16 cellular contexts compared by ENCODE assay signal in genomic region chr9:78144663-78145377, GRCh38.
A peak's percentile ranks its signal among the peaks of the same experiment; 100 is the strongest.
DNase-seq lines count a peak whose midpoint lies in the region; ATAC-seq, FAIRE-seq and TF ChIP-seq lines count a peak whose summit lies in the region.
"Had no signal": no experiment of that assay in that cellular context is flagged by ENCODE, and none has a peak within 500 bp of the region (broad histone marks: within the 10 kb centered on the region; RNA-seq: fewer than 3 reads in every experiment).

No MANE protein-coding gene starts in this region.

- TF ChIP-seq CTCF in pancreas (IDR thresholded peaks at IDR 0.05) (no peak), Calu3 (IDR thresholded peaks at IDR 0.05; ENCODE audit: unreplicated experiment) (no peak)

- no peak overlapping the region for H3K4me3 ChIP-seq in pancreas

- CTCF ChIA-PET in Calu3 (lab: Charles Lee), result no interaction called here

- peaks cover 36% of the 10 kb centered on the region for H3K9me3 Mint-ChIP-seq in dendritic cell treated with granulocyte-macrophage colony-stimulating factor and Interleukin-4, amounts not matched to agents 40 ng/mL and 50 ng/mL, for 4 days
- peaks cover 5% of the 10 kb centered on the region for H3K9me3 Mint-ChIP-seq in Calu3 (ENCODE audit: low read depth, unreplicated experiment)

- peaks cover 14% of the 10 kb centered on the region for H3K36me3 Mint-ChIP-seq in dendritic cell treated with granulocyte-macrophage colony-stimulating factor and Interleukin-4, amounts not matched to agents 40 ng/mL and 50 ng/mL, for 4 days (ENCODE audit: low read depth)
- no peaks in the 10 kb centered on the region for H3K36me3 Mint-ChIP-seq in Calu3 (ENCODE audit: insufficient read depth, unreplicated experiment)

- no peaks in the 10 kb centered on the region for H3K27me3 ChIP-seq in pancreas

- peaks cover 42% of the 10 kb centered on the region for H3K4me1 Mint-ChIP-seq in dendritic cell treated with granulocyte-macrophage colony-stimulating factor and Interleukin-4, amounts not matched to agents 40 ng/mL and 50 ng/mL, for 4 days (ENCODE audit: low read depth)
- peaks cover 18% of the 10 kb centered on the region for H3K4me1 Mint-ChIP-seq in Calu3 (ENCODE audit: low read depth, unreplicated experiment)
- H3K4me1 Mint-ChIP-seq: central memory CD8-positive, alpha-beta T cell had no signal

- FAIRE-seq in GM12892 (lab: Jason Lieb, UNC) (peak; percentile 40), pancreas (lab: Jason Lieb, UNC) (no peak), urothelium cell line (lab: Jason Lieb, UNC) (no peak)

- peak; percentile 50 for ATAC-seq in HG03565 (IDR thresholded peaks at IDR 0.05; ENCODE audit: unreplicated experiment)
- peak in 3 of 4 donors; percentile 16 to 49 (median 35) for ATAC-seq in pancreas
- ATAC-seq in GM19023 (IDR thresholded peaks at IDR 0.05; ENCODE audit: unreplicated experiment), result no peak
- ATAC-seq: esophagus mucosa had no signal

- H3K27ac Mint-ChIP-seq in dendritic cell treated with granulocyte-macrophage colony-stimulating factor and Interleukin-4, amounts not matched to agents 40 ng/mL and 50 ng/mL, for 4 days, result peak overlapping the region; percentile 75
- no peak overlapping the region for H3K27ac Mint-ChIP-seq in Calu3 (ENCODE audit: unreplicated experiment)
- H3K27ac Mint-ChIP-seq: activated CD4-positive, alpha-beta memory T cell treated with anti-CD3 and anti-CD28 coated beads, Interleukin-2, amount 10 ng/mL, durations not matched to agents 7 days and 5 days; memory B cell had no signal

- H3K27ac ChIP-seq in pancreas, result peak overlapping the region in 2 of 4 donors; percentile 34 to 44

- no TSS peak for BruUV-seq in Calu3 (replicated peaks; lab: Mats Ljungman, UMichigan)

- H3K27me3 Mint-ChIP-seq in dendritic cell treated with granulocyte-macrophage colony-stimulating factor and Interleukin-4, amounts not matched to agents 40 ng/mL and 50 ng/mL, for 4 days, result no peaks in the 10 kb centered on the region
- H3K27me3 Mint-ChIP-seq in Calu3 (ENCODE audit: unreplicated experiment), result no peaks in the 10 kb centered on the region
- H3K27me3 Mint-ChIP-seq: activated CD4-positive, alpha-beta memory T cell treated with anti-CD3 and anti-CD28 coated beads, Interleukin-2, amount 10 ng/mL, durations not matched to agents 7 days and 5 days; central memory CD8-positive, alpha-beta T cell; memory B cell had no signal

- no peak for TF ChIP-seq POLR2A in GM12892 (IDR thresholded peaks at IDR 0.05; ENCODE audit: low read depth, low read length)

- H3K4me3 Mint-ChIP-seq in dendritic cell treated with granulocyte-macrophage colony-stimulating factor and Interleukin-4, amounts not matched to agents 40 ng/mL and 50 ng/mL, for 4 days, result no peak overlapping the region
- no peak overlapping the region for H3K4me3 Mint-ChIP-seq in Calu3 (ENCODE audit: low read depth, unreplicated experiment)
- H3K4me3 Mint-ChIP-seq: activated CD4-positive, alpha-beta memory T cell treated with anti-CD3 and anti-CD28 coated beads, Interleukin-2, amount 10 ng/mL, durations not matched to agents 7 days and 5 days; central memory CD8-positive, alpha-beta T cell; memory B cell had no signal

- no peaks in the 10 kb centered on the region for H3K36me3 ChIP-seq in pancreas

- H3K9me3 ChIP-seq in pancreas, result no peaks in the 10 kb centered on the region

- DNase-seq in GM12892 (ENCODE audit: insufficient read length) (no peak), pancreas (no peak), Calu3 (no peak), urothelium cell line (ENCODE audit: low spot score) (no peak)
- no peak for DNase-seq in activated CD8-positive, alpha-beta memory T cell treated with anti-CD3 and anti-CD28 coated beads for 24 hours
- DNase-seq: activated CD4-positive, alpha-beta memory T cell treated with anti-CD3 and anti-CD28 coated beads, Interleukin-2, amount 10 ng/mL, durations not matched to agents 7 days and 5 days; activated naive CD4-positive, alpha-beta T cell; DMS79 treated with DMSO at 0.1 percent for 48 hours; NCI-H1048; NCI-H226 had no signal

- intact Hi-C loops in dendritic cell treated with granulocyte-macrophage colony-stimulating factor and Interleukin-4, amounts not matched to agents 40 ng/mL and 50 ng/mL, for 4 days (cut with micrococcal nuclease), result loop anchor here (10.0 kb wide), 1 partner anchor 50 kb away; no protein-coding TSS in a partner anchor
- intact Hi-C loops in pancreas (cut with DNase I), result no loop called here
- intact Hi-C loops in Calu3 (cut with micrococcal nuclease; ENCODE audit: unreplicated experiment), result no loop called here

- no peaks in the 10 kb centered on the region for H3K4me1 ChIP-seq in pancreas

- 68 to 70% methylated on average over 3 of the region's 3 CpGs for WGBS in pancreas, 2 donors
